10 cellular contexts compared by ENCODE assay signal in genomic region chr7:151019130-151019447, GRCh38. TPM values are rescaled to one million over a fixed set of nuclear protein-coding genes. Genes with fewer than 3 reads are reported as not detected.
DNase-seq lines count a peak whose midpoint lies in the region; ATAC-seq and TF ChIP-seq lines count a peak whose summit lies in the region.
"Had no signal": no experiment of that assay in that cellular context is flagged by ENCODE, and none has a peak within 500 bp of the region (broad histone marks: within the 10 kb centered on the region; RNA-seq: fewer than 3 reads in every experiment).

No MANE protein-coding gene starts in this region.

- H3K4me3 ChIP-seq in coronary artery: peak overlapping the region; percentile 63
- peak overlapping the region; percentile 18 to 41 for H3K4me3 ChIP-seq in vagina
- H3K4me3 ChIP-seq: HAP-1 had no signal

- peak; percentile 4 for ATAC-seq in Right ventricle myocardium superior (ENCODE audit: poor library complexity)
- ATAC-seq in left ventricle myocardium superior: no peak
- ATAC-seq in natural killer cell: no peak
- no peak for ATAC-seq in GM21737 (IDR thresholded peaks at IDR 0.05; ENCODE audit: unreplicated experiment)
- ATAC-seq in GM18867 (IDR thresholded peaks at IDR 0.05; ENCODE audit: unreplicated experiment): no peak
- ATAC-seq in GM21825 (IDR thresholded peaks at IDR 0.05; ENCODE audit: unreplicated experiment): no peak
- ATAC-seq: sciatic nerve had no signal

- H3K9me3 ChIP-seq in vagina: no peaks in the 10 kb centered on the region
- H3K9me3 ChIP-seq: HAP-1 had no signal

- TF ChIP-seq CTCF in coronary artery (IDR thresholded peaks at IDR 0.05) (no peak), natural killer cell (IDR thresholded peaks at IDR 0.05) (no peak), vagina (IDR thresholded peaks at IDR 0.05) (no peak)

- DNase-seq in Right ventricle myocardium superior (no peak), left ventricle myocardium superior (no peak), coronary artery (ENCODE audit: low spot score) (no peak), natural killer cell (no peak), vagina (ENCODE audit: extremely low spot score in 2 of 2) (no peak)

- H3K27ac ChIP-seq in coronary artery (no peak overlapping the region), vagina (no peak overlapping the region)

- H3K27me3 Mint-ChIP-seq in natural killer cell (ENCODE audit: low read depth in 2 of 2): peaks cover 0 to 43% of the 10 kb centered on the region in 2 donors

- no peak for TF ChIP-seq POLR2A in vagina (IDR thresholded peaks at IDR 0.05)

- intact Hi-C loops in Right ventricle myocardium superior (cut with DNase I) (no loop called here), left ventricle myocardium superior (cut with micrococcal nuclease) (no loop called here), natural killer cell (cut with micrococcal nuclease) (loop anchor here (5.0 to 10.0 kb wide), 2 partner anchors 57 to 354 kb away; no protein-coding TSS in a partner anchor), vagina (cut with DNase I) (no loop called here)

- peak overlapping the region; percentile 87 for H3K4me3 Mint-ChIP-seq in natural killer cell

- H3K9me3 Mint-ChIP-seq in natural killer cell: no peaks in the 10 kb centered on the region

- H3K4me1 ChIP-seq in vagina: peaks cover 19% of the 10 kb centered on the region

- H3K4me1 Mint-ChIP-seq in natural killer cell: peaks cover 36 to 48% of the 10 kb centered on the region in 2 donors

- no peaks in the 10 kb centered on the region for H3K27me3 ChIP-seq in vagina

- peak overlapping the region in 1 of 2 donors; percentile 77 for H3K27ac Mint-ChIP-seq in natural killer cell

- H3K36me3 Mint-ChIP-seq in natural killer cell: no peaks in the 10 kb centered on the region

- no peaks in the 10 kb centered on the region for H3K36me3 ChIP-seq in vagina
- H3K36me3 ChIP-seq: HAP-1 had no signal

RNA-seq across cellular contexts. Expression of gene ATG9B, which starts 5.2 kb away (rescaled TPM):
- total RNA-seq in Right ventricle myocardium superior: not detected
- total RNA-seq in left ventricle myocardium superior: not detected
- total RNA-seq in natural killer cell: 1 to 10 TPM; 4.4 to 4.6 (median 4.5) TPM
- 34.1 TPM for total RNA-seq in vagina

RNA-seq across cellular contexts. Expression of gene ABCB8, which starts 9.2 kb away (rescaled TPM):
- total RNA-seq in Right ventricle myocardium superior: 24.6 TPM
- total RNA-seq in left ventricle myocardium superior: 29.7 TPM
- 10 to 100 TPM; 50.6 to 60.5 (median 53.7) TPM for total RNA-seq in natural killer cell
- 38.3 TPM for total RNA-seq in vagina

RNA-seq across cellular contexts. Expression of gene NOS3, which starts 28.3 kb away (rescaled TPM):
- total RNA-seq in Right ventricle myocardium superior (10.0 TPM), left ventricle myocardium superior (10.9 TPM), natural killer cell (1 to 10 TPM; 2.6 to 5.9 (median 3.8) TPM), vagina (22.8 TPM)

RNA-seq across cellular contexts. Expression of gene ASIC3, which starts 29.2 kb away (rescaled TPM):
- 6.5 TPM for total RNA-seq in Right ventricle myocardium superior
- total RNA-seq in left ventricle myocardium superior: 8.6 TPM
- 1 to 10 TPM; 5.7 to 7.9 (median 5.9) TPM for total RNA-seq in natural killer cell
- total RNA-seq in vagina: 3.7 TPM

RNA-seq across cellular contexts. Expression of gene CDK5, which starts 38.6 kb away (rescaled TPM):
- total RNA-seq in Right ventricle myocardium superior (6.3 TPM), left ventricle myocardium superior (8.1 TPM), natural killer cell (1 to 10 TPM; 6.2 to 8.0 (median 6.6) TPM), vagina (4.2 TPM)
